Comparison of ENCODE assay signal across 19 cellular contexts in genomic region chr4:61443813-61444510, GRCh38.
DNase-seq lines count a peak whose midpoint lies in the region; ATAC-seq and TF ChIP-seq lines count a peak whose summit lies in the region.
"Had no signal": no experiment of that assay in that cellular context is flagged by ENCODE, and none has a peak within 500 bp of the region (broad histone marks: within the 10 kb centered on the region; RNA-seq: fewer than 3 reads in every experiment).

No MANE protein-coding gene starts in this region.

- ATAC-seq in stimulated activated effector memory CD8-positive, alpha-beta T cell treated with anti-CD3 and anti-CD28 coated beads, Interleukin-12 subunit alpha, Interleukin-12 subunit beta, amount 100 ng/mL, for 72 hours, result no peak
- ATAC-seq: gastrocnemius medialis; left colon; naive thymus-derived CD8-positive, alpha-beta T cell; sciatic nerve had no signal

- H3K4me1 Mint-ChIP-seq in stimulated activated effector memory CD8-positive, alpha-beta T cell treated with anti-CD3 and anti-CD28 coated beads, Interleukin-12 subunit alpha, Interleukin-12 subunit beta, amount 100 ng/mL, for 72 hours, result no peaks in the 10 kb centered on the region
- H3K4me1 Mint-ChIP-seq: CD14-positive monocyte; naive thymus-derived CD8-positive, alpha-beta T cell had no signal

- no peak for TF ChIP-seq CTCF in fibroblast of the aortic adventitia (IDR thresholded peaks at IDR 0.05; ENCODE audit: insufficient read depth, low read length)

- peak; percentile 64 for DNase-seq in HCEC 1CT
- peak; percentile 2 for DNase-seq in SW480 (ENCODE audit: low spot score)
- DNase-seq in fibroblast of the aortic adventitia (ENCODE audit: low read depth), result peak; percentile 70
- peak; percentile 63 for DNase-seq in skeletal muscle cell (ENCODE audit: low read depth)
- no peak for DNase-seq in NCI-H2029 (lab: John Stamatoyannopoulos, UW)
- DNase-seq in mucosa of gallbladder (ENCODE audit: low spot score), result no peak
- no peak for DNase-seq in DMS153 (lab: John Stamatoyannopoulos, UW)
- no peak for DNase-seq in stimulated activated effector memory CD8-positive, alpha-beta T cell treated with anti-CD3 and anti-CD28 coated beads, Interleukin-12 subunit alpha, Interleukin-12 subunit beta, amount 100 ng/mL, for 72 hours (ENCODE audit: low spot score in 2 of 2)
- DNase-seq: activated naive CD4-positive, alpha-beta T cell treated with anti-CD3 and anti-CD28 coated beads, Interleukin-2, amount 50 U/mL, for 16 hours; cortex of kidney; gastrocnemius medialis; GDM1; GOT3; left colon; naive thymus-derived CD8-positive, alpha-beta T cell; SJCRH30 had no signal

- peaks cover 33% of the 10 kb centered on the region for H3K9me3 Mint-ChIP-seq in stimulated activated effector memory CD8-positive, alpha-beta T cell treated with anti-CD3 and anti-CD28 coated beads, Interleukin-12 subunit alpha, Interleukin-12 subunit beta, amount 100 ng/mL, for 72 hours

- no peaks in the 10 kb centered on the region for H3K36me3 Mint-ChIP-seq in stimulated activated effector memory CD8-positive, alpha-beta T cell treated with anti-CD3 and anti-CD28 coated beads, Interleukin-12 subunit alpha, Interleukin-12 subunit beta, amount 100 ng/mL, for 72 hours
- H3K36me3 Mint-ChIP-seq: CD14-positive monocyte; naive thymus-derived CD8-positive, alpha-beta T cell had no signal

- H3K4me3 ChIP-seq in fibroblast of the aortic adventitia (ENCODE audit: low read depth, low read length) (no peak overlapping the region), skeletal muscle cell (ENCODE audit: low read depth, low read length) (peak overlapping the region; percentile 18)
- H3K4me3 ChIP-seq: gastrocnemius medialis, SJCRH30 had no signal

- no peak overlapping the region for H3K27ac Mint-ChIP-seq in stimulated activated effector memory CD8-positive, alpha-beta T cell treated with anti-CD3 and anti-CD28 coated beads, Interleukin-12 subunit alpha, Interleukin-12 subunit beta, amount 100 ng/mL, for 72 hours
- H3K27ac Mint-ChIP-seq: CD14-positive monocyte; naive thymus-derived CD8-positive, alpha-beta T cell; stimulated activated naive CD8-positive, alpha-beta T cell treated with anti-CD3 and anti-CD28 coated beads, Interleukin-15, Interleukin-2, amounts not matched to agents 100 ng/mL and 50 ng/mL, for 24 hours had no signal

- no peak overlapping the region for H3K4me3 Mint-ChIP-seq in stimulated activated effector memory CD8-positive, alpha-beta T cell treated with anti-CD3 and anti-CD28 coated beads, Interleukin-12 subunit alpha, Interleukin-12 subunit beta, amount 100 ng/mL, for 72 hours
- H3K4me3 Mint-ChIP-seq: CD14-positive monocyte; naive thymus-derived CD8-positive, alpha-beta T cell; stimulated activated naive CD8-positive, alpha-beta T cell treated with anti-CD3 and anti-CD28 coated beads, Interleukin-15, Interleukin-2, amounts not matched to agents 100 ng/mL and 50 ng/mL, for 24 hours had no signal

Comparison
In these comparisons a context has a peak if more than half of its experiments do, and no peak if none do; other contexts are left out.
1. DNase-seq: peak in HCEC 1CT (single experiment), SW480 (single experiment), fibroblast of the aortic adventitia (single experiment) and skeletal muscle cell (single experiment); none in NCI-H2029 (single experiment), mucosa of gallbladder (single experiment), DMS153 (single experiment) and stimulated activated effector memory CD8-positive, alpha-beta T cell treated with anti-CD3 and anti-CD28 coated beads, Interleukin-12 subunit alpha, Interleukin-12 subunit beta, amount 100 ng/mL, for 72 hours (0 of 2).